ENCODE assay signal across 14 cellular contexts in genomic region chr20:5114403-5114802, GRCh38. TPM values are rescaled to one million over a fixed set of nuclear protein-coding genes. Genes with fewer than 3 reads are reported as not detected.
DNase-seq lines count a peak whose midpoint lies in the region; ATAC-seq and TF ChIP-seq lines count a peak whose summit lies in the region.
"Had no signal": no experiment of that assay in that cellular context is flagged by ENCODE, and none has a peak within 500 bp of the region (broad histone marks: within the 10 kb centered on the region; RNA-seq: fewer than 3 reads in every experiment).

No MANE protein-coding gene starts in this region.

- H3K36me3 ChIP-seq in Karpas-422 (ENCODE audit: insufficient read depth, low read length): peaks cover 58% of the 10 kb centered on the region
- no peaks in the 10 kb centered on the region for H3K36me3 ChIP-seq in neutrophil
- H3K36me3 ChIP-seq in brain microvascular endothelial cell (replicated peaks): peaks cover 27% of the 10 kb centered on the region

- peaks cover 67% of the 10 kb centered on the region for H3K36me3 Mint-ChIP-seq in activated CD4-positive, alpha-beta T cell treated with anti-CD3 and anti-CD28 coated beads, Interleukin-2, amount 10 ng/mL, durations not matched to agents 24 days and 14 days (ENCODE audit: low read depth)
- peaks cover 53% of the 10 kb centered on the region in 2 donors for H3K36me3 Mint-ChIP-seq in activated naive CD4-positive, alpha-beta T cell treated with anti-CD3 and anti-CD28 coated beads, Interleukin-2, amount 50 U/mL, for 72 hours

- H3K79me2 ChIP-seq in Karpas-422 (ENCODE audit: low read length): peaks cover 66% of the 10 kb centered on the region

- peak overlapping the region; percentile 81; the same call in 1 of the 2 replicates for H3K27ac ChIP-seq in Karpas-422 (ENCODE audit: low read length)
- H3K27ac ChIP-seq in neutrophil: peak overlapping the region; percentile 93
- H3K27ac ChIP-seq in brain microvascular endothelial cell: no peak overlapping the region
- H3K27ac ChIP-seq in right cardiac atrium (ENCODE audit: low read length): no peak overlapping the region

- no peaks in the 10 kb centered on the region for H3K9me3 ChIP-seq in Karpas-422 (ENCODE audit: low read length)
- no peaks in the 10 kb centered on the region for H3K9me3 ChIP-seq in neutrophil
- no peaks in the 10 kb centered on the region for H3K9me3 ChIP-seq in right cardiac atrium (ENCODE audit: control insufficient read depth, low read length)
- H3K9me3 ChIP-seq: esophagus squamous epithelium, upper lobe of left lung had no signal

- H3K4me1 ChIP-seq in Karpas-422 (ENCODE audit: low read length) (peaks cover 59% of the 10 kb centered on the region), neutrophil (ENCODE audit: control insufficient read depth in 1 of 2, insufficient read depth in 1 of 2, low read depth in 1 of 2, low read length in 1 of 2) (peaks cover 32 to 42% of the 10 kb centered on the region in 2 experiments), right cardiac atrium (ENCODE audit: control insufficient read depth, insufficient read depth, low read length) (peaks cover 4% of the 10 kb centered on the region)

- ATAC-seq in activated naive CD4-positive, alpha-beta T cell treated with anti-CD3 and anti-CD28 coated beads, Interleukin-2, amount 50 U/mL, for 72 hours: no peak
- no peak for ATAC-seq in right cardiac atrium
- ATAC-seq: GM12878 had no signal

- no peak for DNase-seq in activated CD4-positive, alpha-beta T cell treated with anti-CD3 and anti-CD28 coated beads, Interleukin-2, amount 10 ng/mL, durations not matched to agents 24 days and 14 days
- no peak for DNase-seq in activated CD4-positive, alpha-beta T cell treated with anti-CD3 and anti-CD28 coated beads, Interleukin-2, amount 50 U/mL, for 48 hours
- DNase-seq in Karpas-422 (no peak), brain microvascular endothelial cell (no peak), right cardiac atrium (no peak), ecto neural progenitor cell (ENCODE audit: low spot score) (no peak)
- no peak for DNase-seq in activated naive CD4-positive, alpha-beta T cell treated with anti-CD3 and anti-CD28 coated beads, Interleukin-2, amount 50 U/mL, for 72 hours (ENCODE audit: low spot score in 2 of 2)
- DNase-seq: activated effector memory CD4-positive, alpha-beta T cell treated with anti-CD3 and anti-CD28 coated beads, Interleukin-2, amount 50 U/mL, for 16 hours; esophagus squamous epithelium; NCI-H510A; nucleus accumbens; upper lobe of left lung had no signal

- WGBS in right cardiac atrium: 74% methylated on average over 3 of the region's 3 CpGs

- H3K9me3 Mint-ChIP-seq in activated CD4-positive, alpha-beta T cell treated with anti-CD3 and anti-CD28 coated beads, Interleukin-2, amount 10 ng/mL, durations not matched to agents 24 days and 14 days: no peaks in the 10 kb centered on the region
- no peaks in the 10 kb centered on the region for H3K9me3 Mint-ChIP-seq in activated naive CD4-positive, alpha-beta T cell treated with anti-CD3 and anti-CD28 coated beads, Interleukin-2, amount 50 U/mL, for 72 hours

- H3K27me3 ChIP-seq in Karpas-422 (ENCODE audit: low read length): no peaks in the 10 kb centered on the region
- H3K27me3 ChIP-seq in neutrophil: no peaks in the 10 kb centered on the region
- H3K27me3 ChIP-seq in brain microvascular endothelial cell (replicated peaks): no peaks in the 10 kb centered on the region
- H3K27me3 ChIP-seq in right cardiac atrium (ENCODE audit: control insufficient read depth, insufficient read depth): no peaks in the 10 kb centered on the region
- H3K27me3 ChIP-seq: esophagus squamous epithelium, upper lobe of left lung had no signal

- no peaks in the 10 kb centered on the region for H3K9me2 ChIP-seq in Karpas-422 (replicated peaks; ENCODE audit: insufficient read depth, low read length)

- 0 out of 2 replicates have a peak overlapping the region, but pooled peaks have one; percentile 13 for H3K9ac ChIP-seq in Karpas-422 (ENCODE audit: low read length)

- intact Hi-C loops in activated CD4-positive, alpha-beta T cell treated with anti-CD3 and anti-CD28 coated beads, Interleukin-2, amount 10 ng/mL, durations not matched to agents 24 days and 14 days (cut with micrococcal nuclease): no loop called here
- intact Hi-C loops in right cardiac atrium (cut with DNase I): no loop called here

- TF ChIP-seq CTCF in neutrophil (IDR thresholded peaks at IDR 0.05) (no peak), brain microvascular endothelial cell (IDR thresholded peaks at IDR 0.05; ENCODE audit: low read depth, low read length, missing control alignments) (no peak)

- H2AFZ ChIP-seq in Karpas-422 (ENCODE audit: low read length): no peak overlapping the region

- peaks cover 35% of the 10 kb centered on the region for H3K4me1 Mint-ChIP-seq in activated CD4-positive, alpha-beta T cell treated with anti-CD3 and anti-CD28 coated beads, Interleukin-2, amount 10 ng/mL, durations not matched to agents 24 days and 14 days

- H3K27ac Mint-ChIP-seq in activated CD4-positive, alpha-beta T cell treated with anti-CD3 and anti-CD28 coated beads, Interleukin-2, amount 10 ng/mL, durations not matched to agents 24 days and 14 days: peak overlapping the region; percentile 93
- peak overlapping the region; percentile 94 to 99 for H3K27ac Mint-ChIP-seq in activated naive CD4-positive, alpha-beta T cell treated with anti-CD3 and anti-CD28 coated beads, Interleukin-2, amount 50 U/mL, for 72 hours

- peak overlapping the region; percentile 72 for H3K4me2 ChIP-seq in Karpas-422 (ENCODE audit: low read depth, low read length, poor library complexity, severe bottlenecking)

- H3K4me3 Mint-ChIP-seq in activated CD4-positive, alpha-beta T cell treated with anti-CD3 and anti-CD28 coated beads, Interleukin-2, amount 10 ng/mL, durations not matched to agents 24 days and 14 days: peak overlapping the region; percentile 95

- peak overlapping the region; percentile 89 for H3K4me3 ChIP-seq in Karpas-422 (ENCODE audit: low read length)
- no peak overlapping the region for H3K4me3 ChIP-seq in neutrophil (ENCODE audit: low read depth in 1 of 2, low read length in 1 of 2)
- H3K4me3 ChIP-seq in brain microvascular endothelial cell (ENCODE audit: low read depth, low read length): no peak overlapping the region
- H3K4me3 ChIP-seq in right cardiac atrium (ENCODE audit: low read length): no peak overlapping the region
- H3K4me3 ChIP-seq: upper lobe of left lung had no signal

- in situ Hi-C loops in brain microvascular endothelial cell (cut with HindIII; ENCODE audit: low pct_ligation_motif_present, low sequenced_read_pairs): no loop called here

- peaks cover 16% of the 10 kb centered on the region; the same call in 1 of the 2 replicates for H4K20me1 ChIP-seq in Karpas-422 (ENCODE audit: insufficient read depth, low read depth, low read length)

- H3K27me3 Mint-ChIP-seq in activated CD4-positive, alpha-beta T cell treated with anti-CD3 and anti-CD28 coated beads, Interleukin-2, amount 10 ng/mL, durations not matched to agents 24 days and 14 days: no peaks in the 10 kb centered on the region

RNA-seq across cellular contexts. Expression of gene TMEM230, which starts 1.5 kb away (rescaled TPM):
- 86.3 and 86.9 TPM in 2 replicates for total RNA-seq in activated CD4-positive, alpha-beta T cell treated with anti-CD3 and anti-CD28 coated beads, Interleukin-2, amount 10 ng/mL, durations not matched to agents 24 days and 14 days
- 124 and 228 TPM in 2 replicates for total RNA-seq in Karpas-422 (2014; rRNA removed; shearing (Covaris generic); ENCODE audit: low replicate concordance)
- total RNA-seq in activated naive CD4-positive, alpha-beta T cell treated with anti-CD3 and anti-CD28 coated beads, Interleukin-2, amount 50 U/mL, for 72 hours: 10 to 100 TPM; 60.5 to 71.5 TPM
- 100 to 1,000 TPM in 3 of 4 donors, 10 to 100 TPM in 1; 98.7 to 116 (median 110) TPM for total RNA-seq in right cardiac atrium
- polyA plus RNA-seq in right cardiac atrium: 178 TPM

RNA-seq across cellular contexts. Expression of gene PCNA, which starts 5.4 kb away (rescaled TPM):
- 532 TPM in 2 replicates for total RNA-seq in activated CD4-positive, alpha-beta T cell treated with anti-CD3 and anti-CD28 coated beads, Interleukin-2, amount 10 ng/mL, durations not matched to agents 24 days and 14 days
- total RNA-seq in Karpas-422 (2014; rRNA removed; shearing (Covaris generic); ENCODE audit: low replicate concordance): 99.1 and 185 TPM in 2 replicates
- 100 to 1,000 TPM; 484 to 697 TPM for total RNA-seq in activated naive CD4-positive, alpha-beta T cell treated with anti-CD3 and anti-CD28 coated beads, Interleukin-2, amount 50 U/mL, for 72 hours
- 10 to 100 TPM; 19.4 to 36.8 (median 25.7) TPM for total RNA-seq in right cardiac atrium
- polyA plus RNA-seq in right cardiac atrium: 41.4 TPM

RNA-seq across cellular contexts. Expression of gene CDS2, which starts 12.4 kb away (rescaled TPM):
- total RNA-seq in activated CD4-positive, alpha-beta T cell treated with anti-CD3 and anti-CD28 coated beads, Interleukin-2, amount 10 ng/mL, durations not matched to agents 24 days and 14 days: 34.7 and 39.2 TPM in 2 replicates
- 12.5 and 26.8 TPM in 2 replicates for total RNA-seq in Karpas-422 (2014; rRNA removed; shearing (Covaris generic); ENCODE audit: low replicate concordance)
- 10 to 100 TPM; 40.3 to 40.8 TPM for total RNA-seq in activated naive CD4-positive, alpha-beta T cell treated with anti-CD3 and anti-CD28 coated beads, Interleukin-2, amount 50 U/mL, for 72 hours
- 10 to 100 TPM; 79.4 to 98.6 (median 88.2) TPM for total RNA-seq in right cardiac atrium
- polyA plus RNA-seq in right cardiac atrium: 29.1 TPM

Comparison
In these comparisons a context has a peak if more than half of its experiments do, and no peak if none do; other contexts are left out.
1. H3K27ac ChIP-seq: peak in Karpas-422 (single experiment) and neutrophil (single experiment); none in brain microvascular endothelial cell (single experiment) and right cardiac atrium (single experiment).